ENCODE assay signal across 2 cellular contexts in genomic region chr1:85526216-85526615, GRCh38. TPM values are rescaled to one million over a fixed set of nuclear protein-coding genes. Genes with fewer than 3 reads are reported as not detected.
"Had no signal": no experiment of that assay in that cellular context is flagged by ENCODE, and none has a peak within 500 bp of the region (broad histone marks: within the 10 kb centered on the region; RNA-seq: fewer than 3 reads in every experiment).

No MANE protein-coding gene starts in this region.

RNA-seq across cellular contexts. Expression of gene CCN1, which starts 54.3 kb away (rescaled TPM):
- total RNA-seq: activated CD4-positive, alpha-beta memory T cell treated with anti-CD3 and anti-CD28 coated beads, Interleukin-2, amount 10 ng/mL, durations not matched to agents 7 days and 5 days had no signal
- polyA plus RNA-seq: immature natural killer cell had no signal
